10 cellular contexts compared by ENCODE assay signal in the genomic region with DNA sequence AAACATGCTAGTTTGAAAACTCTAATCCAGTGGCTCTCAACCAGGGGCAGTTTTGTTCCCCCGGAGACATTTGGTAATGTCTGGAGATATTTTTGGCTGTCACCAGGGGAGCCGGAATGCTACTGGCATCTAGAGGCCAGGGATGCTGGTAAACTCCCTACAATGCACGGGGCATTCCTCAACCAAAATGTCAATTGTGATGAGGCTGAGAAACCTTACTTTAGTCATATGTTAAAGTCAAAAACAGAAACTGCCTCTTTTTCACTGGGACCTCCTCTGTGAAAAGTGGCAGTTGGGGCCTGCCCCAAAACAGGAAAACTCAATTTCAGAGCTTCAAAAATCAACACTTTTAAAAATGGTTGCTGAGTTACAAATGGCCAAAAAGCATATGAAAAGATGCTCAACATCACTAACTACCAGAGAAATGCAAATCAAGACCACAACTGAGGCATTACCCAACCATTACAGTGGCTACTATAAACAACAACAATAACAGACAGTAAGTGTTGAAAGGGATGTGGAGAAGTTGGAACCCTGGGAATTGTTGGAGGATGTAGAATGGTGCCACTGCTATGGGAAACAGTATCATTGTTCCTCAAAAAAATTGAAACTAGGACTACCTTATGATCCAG.
DNase-seq lines count a peak whose midpoint lies in the region; ATAC-seq and TF ChIP-seq lines count a peak whose summit lies in the region.
"Had no signal": no experiment of that assay in that cellular context is flagged by ENCODE, and none has a peak within 500 bp of the region (broad histone marks: within the 10 kb centered on the region; RNA-seq: fewer than 3 reads in every experiment).

No MANE protein-coding gene starts in this region.

- H3K4me2 ChIP-seq in SU-DHL-6 (ENCODE audit: low read depth, low read length, poor library complexity, severe bottlenecking), result peak overlapping the region; percentile 71

- peaks cover 50% of the 10 kb centered on the region for H3F3A ChIP-seq in SU-DHL-6 (ENCODE audit: insufficient read depth)

- no peaks in the 10 kb centered on the region for H3K4me1 ChIP-seq in thyroid gland

- H4K20me1 ChIP-seq in SU-DHL-6 (ENCODE audit: low read depth, low read length), result no peaks in the 10 kb centered on the region

- H3K27me3 ChIP-seq in SU-DHL-6 (ENCODE audit: low read length) (no peaks in the 10 kb centered on the region), thyroid gland (no peaks in the 10 kb centered on the region)

- peak; percentile 31 for DNase-seq in CD1c-positive myeloid dendritic cell (ENCODE audit: extremely low spot score)
- no peak for DNase-seq in thyroid gland
- DNase-seq in posterior vena cava (ENCODE audit: low spot score), result no peak
- DNase-seq: NCI-H510A treated with DMSO at 0.1 percent for 48 hours had no signal

- intact Hi-C loops in thyroid gland (cut with DNase I) (no loop called here), posterior vena cava (cut with DNase I) (no loop called here)

- no peaks in the 10 kb centered on the region for H3K9me2 ChIP-seq in SU-DHL-6 (replicated peaks; ENCODE audit: insufficient read depth, low read length)

- no peak overlapping the region for H2AFZ ChIP-seq in SU-DHL-6 (ENCODE audit: low read depth, low read length, severe bottlenecking)

- H3K79me2 ChIP-seq in SU-DHL-6 (ENCODE audit: insufficient read depth, low read length), result no peaks in the 10 kb centered on the region

- H3K27ac ChIP-seq in SU-DHL-6 (ENCODE audit: low read depth, low read length) (peak overlapping the region; percentile 97), thyroid gland (no peak overlapping the region)

- H3K36me3 ChIP-seq in SU-DHL-6 (ENCODE audit: low read length) (no peaks in the 10 kb centered on the region), thyroid gland (no peaks in the 10 kb centered on the region)

- H3K9me3 ChIP-seq in SU-DHL-6 (ENCODE audit: insufficient read depth, low read length) (no peaks in the 10 kb centered on the region), thyroid gland (no peaks in the 10 kb centered on the region)

- 77 to 92% methylated on average over 3 of the region's 3 CpGs for WGBS in thyroid gland, 2 donors

- peak; percentile 36 for ATAC-seq in GM19324 (IDR thresholded peaks at IDR 0.05; ENCODE audit: low FRiP score, unreplicated experiment)
- peak; percentile 34 for ATAC-seq in HG02763 (IDR thresholded peaks at IDR 0.05; ENCODE audit: unreplicated experiment)
- no peak for ATAC-seq in HG02970 (IDR thresholded peaks at IDR 0.05; ENCODE audit: low FRiP score, unreplicated experiment)
- no peak for ATAC-seq in HG02840 (IDR thresholded peaks at IDR 0.05; ENCODE audit: low FRiP score, unreplicated experiment)
- ATAC-seq: esophagus mucosa had no signal

- TF ChIP-seq POLR2A in thyroid gland (IDR thresholded peaks at IDR 0.05), result no peak

- peak overlapping the region; percentile 24 for H3K9ac ChIP-seq in SU-DHL-6 (ENCODE audit: low read length)

- H3K4me3 ChIP-seq in SU-DHL-6 (ENCODE audit: insufficient read depth, low read length, poor library complexity, severe bottlenecking) (peak overlapping the region; percentile 20), thyroid gland (replicated peaks in 1 of 3) (no peak overlapping the region)

- TF ChIP-seq CTCF in SU-DHL-6 (IDR thresholded peaks at IDR 0.05; ENCODE audit: insufficient read depth, low read length, poor library complexity, severe bottlenecking), result no peak
- TF ChIP-seq CTCF in thyroid gland (IDR thresholded peaks at IDR 0.05), result no peak

Comparison
In these comparisons a context has a peak if more than half of its experiments do, and no peak if none do; other contexts are left out.
1. ATAC-seq: peak in GM19324 (single experiment) and HG02763 (single experiment); none in HG02970 (single experiment) and HG02840 (single experiment).